ENCODE assay signal across 29 cellular contexts in genomic region chr15:95278532-95279265, GRCh38.
DNase-seq lines count a peak whose midpoint lies in the region; ATAC-seq and TF ChIP-seq lines count a peak whose summit lies in the region.
"Had no signal": no experiment of that assay in that cellular context is flagged by ENCODE, and none has a peak within 500 bp of the region (broad histone marks: within the 10 kb centered on the region; RNA-seq: fewer than 3 reads in every experiment).

No MANE protein-coding gene starts in this region.

- DNase-seq in heart right ventricle = no peak
- DNase-seq in right atrium auricular region (ENCODE audit: low spot score) = no peak
- peak; percentile 67 for DNase-seq in fibroblast of peridontal ligament (ENCODE audit: extremely low read depth)
- DNase-seq in vagina (ENCODE audit: extremely low spot score in 2 of 2) = no peak
- no peak for DNase-seq in NCI-H2029 (lab: John Stamatoyannopoulos, UW)
- DNase-seq in ecto neural progenitor cell (ENCODE audit: low spot score) = no peak
- DNase-seq in activated T-cell treated with anti-CD3 and anti-CD28 coated beads, Interleukin-2, amount 50 U/mL, for 72 hours = no peak
- DNase-seq: activated CD4-positive, alpha-beta T cell treated with anti-CD3 and anti-CD28 coated beads for 1 hour; activated CD8-positive, alpha-beta T cell treated with anti-CD3 and anti-CD28 coated beads for 36 hours; activated gamma-delta T cell; activated T-cell treated with anti-CD3 and anti-CD28 coated beads for 4 hours; CD4-positive, alpha-beta T cell; effector memory CD4-positive, alpha-beta T cell; head of caudate nucleus; mesenchymal stem cell; naive thymus-derived CD4-positive, alpha-beta T cell; NCI-H1092 treated with DMSO at 0.1 percent for 48 hours; NCI-H2081 treated with DMSO at 0.1 percent for 48 hours; PC-3; retina; SIG-M5; stimulated activated CD4-positive, alpha-beta T cell treated with anti-CD3 and anti-CD28 coated beads, Interleukin-12 subunit alpha, Interleukin-12 subunit beta, amount 100 ng/mL, for 4 hours; stimulated activated CD4-positive, alpha-beta T cell treated with anti-CD3 and anti-CD28 coated beads, Interleukin-4, amount 100 ng/mL, for 24 hours; stimulated activated naive B cell treated with anti-CD40 and anti-IgM and Interleukin-4, amounts not matched to agents 10 μg/mL and 1 μg/mL and 100 μg/mL, for 72 hours; T-cell; trophoblast cell had no signal

- H3K36me3 Mint-ChIP-seq in activated T-cell treated with anti-CD3 and anti-CD28 coated beads, Interleukin-2, amount 50 U/mL, for 72 hours (ENCODE audit: insufficient read depth in 2 of 2) = no peaks in the 10 kb centered on the region
- H3K36me3 Mint-ChIP-seq: brain; stimulated activated naive B cell treated with anti-CD40 and anti-IgM and Interleukin-4, amounts not matched to agents 10 μg/mL and 1 μg/mL and 100 μg/mL, for 72 hours; T-cell had no signal

- H3K9ac ChIP-seq in rectal smooth muscle tissue (ENCODE audit: low read length) = no peak overlapping the region

- H3K4me3 ChIP-seq in heart right ventricle = no peak overlapping the region
- no peak overlapping the region for H3K4me3 ChIP-seq in right atrium auricular region
- H3K4me3 ChIP-seq in rectal smooth muscle tissue (ENCODE audit: low read length) = no peak overlapping the region
- H3K4me3 ChIP-seq in vagina = no peak overlapping the region

- H3K27ac Mint-ChIP-seq in activated T-cell treated with anti-CD3 and anti-CD28 coated beads, Interleukin-2, amount 50 U/mL, for 72 hours = no peak overlapping the region
- H3K27ac Mint-ChIP-seq: activated CD8-positive, alpha-beta T cell treated with anti-CD3 and anti-CD28 coated beads for 36 hours; CD4-positive, alpha-beta T cell; naive thymus-derived CD4-positive, alpha-beta T cell; stimulated activated naive B cell treated with anti-CD40 and anti-IgM and Interleukin-4, amounts not matched to agents 10 μg/mL and 1 μg/mL and 100 μg/mL, for 72 hours; T-cell had no signal

- no peaks in the 10 kb centered on the region for H3K36me3 ChIP-seq in heart right ventricle
- H3K36me3 ChIP-seq in right atrium auricular region = no peaks in the 10 kb centered on the region
- no peaks in the 10 kb centered on the region for H3K36me3 ChIP-seq in rectal smooth muscle tissue (ENCODE audit: control insufficient read depth, insufficient read depth, low read length)
- no peaks in the 10 kb centered on the region for H3K36me3 ChIP-seq in vagina

- H3K4me3 Mint-ChIP-seq in activated T-cell treated with anti-CD3 and anti-CD28 coated beads, Interleukin-2, amount 50 U/mL, for 72 hours = no peak overlapping the region
- H3K4me3 Mint-ChIP-seq: activated CD8-positive, alpha-beta T cell treated with anti-CD3 and anti-CD28 coated beads for 36 hours; brain; CD4-positive, alpha-beta T cell; naive thymus-derived CD4-positive, alpha-beta T cell; stimulated activated naive B cell treated with anti-CD40 and anti-IgM and Interleukin-4, amounts not matched to agents 10 μg/mL and 1 μg/mL and 100 μg/mL, for 72 hours; T-cell had no signal

- peak in 5 of 8 donors; percentile 23 to 74 (median 56) for ATAC-seq in heart right ventricle
- ATAC-seq in activated T-cell treated with anti-CD3 and anti-CD28 coated beads, Interleukin-2, amount 50 U/mL, for 72 hours (replicated peaks in 1 of 2) = no peak
- ATAC-seq: activated CD8-positive, alpha-beta T cell treated with anti-CD3 and anti-CD28 coated beads for 36 hours; esophagus mucosa; naive thymus-derived CD4-positive, alpha-beta T cell; PC-3; stimulated activated naive B cell treated with anti-CD40 and anti-IgM and Interleukin-4, amounts not matched to agents 10 μg/mL and 1 μg/mL and 100 μg/mL, for 72 hours; T-cell had no signal

- no peak for TF ChIP-seq CTCF in heart right ventricle (IDR thresholded peaks at IDR 0.05)
- no peak for TF ChIP-seq CTCF in right atrium auricular region (IDR thresholded peaks at IDR 0.05)
- TF ChIP-seq CTCF in vagina (IDR thresholded peaks at IDR 0.05) = no peak

- no peaks in the 10 kb centered on the region for H3K4me1 Mint-ChIP-seq in activated T-cell treated with anti-CD3 and anti-CD28 coated beads, Interleukin-2, amount 50 U/mL, for 72 hours (ENCODE audit: low read depth)
- H3K4me1 Mint-ChIP-seq: stimulated activated naive B cell treated with anti-CD40 and anti-IgM and Interleukin-4, amounts not matched to agents 10 μg/mL and 1 μg/mL and 100 μg/mL, for 72 hours; T-cell had no signal

- intact Hi-C loops in heart right ventricle (cut with DNase I) (loop anchor here in 1 of 10 donors (10.0 kb wide), 1 partner anchor 566 kb away; no protein-coding TSS in a partner anchor), vagina (cut with DNase I) (no loop called here)

- peaks cover 51% of the 10 kb centered on the region for H3K27me3 Mint-ChIP-seq in activated T-cell treated with anti-CD3 and anti-CD28 coated beads, Interleukin-2, amount 50 U/mL, for 72 hours (ENCODE audit: low read depth)

- no peak for TF ChIP-seq POLR2A in vagina (IDR thresholded peaks at IDR 0.05)

- H3K9me3 Mint-ChIP-seq in activated T-cell treated with anti-CD3 and anti-CD28 coated beads, Interleukin-2, amount 50 U/mL, for 72 hours = peaks cover 0 to 2% of the 10 kb centered on the region in 2 donors
- H3K9me3 Mint-ChIP-seq: activated CD8-positive, alpha-beta T cell treated with anti-CD3 and anti-CD28 coated beads for 36 hours; CD4-positive, alpha-beta T cell; stimulated activated naive B cell treated with anti-CD40 and anti-IgM and Interleukin-4, amounts not matched to agents 10 μg/mL and 1 μg/mL and 100 μg/mL, for 72 hours; T-cell had no signal

- H3K27ac ChIP-seq in heart right ventricle (peak overlapping the region in 9 of 10 donors; percentile 3 to 66 (median 50)), right atrium auricular region (peak overlapping the region in 1 of 2 donors; percentile 50), rectal smooth muscle tissue (ENCODE audit: low read depth, low read length) (peak overlapping the region; percentile 46), vagina (peak overlapping the region; percentile 82)

- H3K4me1 ChIP-seq in heart right ventricle (peaks cover 0 to 20% (median 0%) of the 10 kb centered on the region in 9 donors), right atrium auricular region (no peaks in the 10 kb centered on the region), rectal smooth muscle tissue (ENCODE audit: control insufficient read depth, insufficient read depth, low read length) (peaks cover 6% of the 10 kb centered on the region), vagina (peaks cover 7% of the 10 kb centered on the region)

- no peaks in the 10 kb centered on the region for H3K9me3 ChIP-seq in heart right ventricle
- no peaks in the 10 kb centered on the region for H3K9me3 ChIP-seq in right atrium auricular region
- no peaks in the 10 kb centered on the region for H3K9me3 ChIP-seq in vagina

- H3K27me3 ChIP-seq in heart right ventricle = peaks cover 0 to 4% (median 0%) of the 10 kb centered on the region in 7 donors
- no peaks in the 10 kb centered on the region for H3K27me3 ChIP-seq in right atrium auricular region
- no peaks in the 10 kb centered on the region for H3K27me3 ChIP-seq in rectal smooth muscle tissue (ENCODE audit: control insufficient read depth, insufficient read depth, low read length)
- H3K27me3 ChIP-seq in vagina = no peaks in the 10 kb centered on the region

- 73 to 75% methylated on average over 6 of the region's 6 CpGs for WGBS in heart right ventricle, 2 donors

Comparison
In these comparisons a context has a peak if more than half of its experiments do, and no peak if none do; other contexts are left out.
1. ATAC-seq: peak in heart right ventricle (5 of 8); none in activated T-cell treated with anti-CD3 and anti-CD28 coated beads, Interleukin-2, amount 50 U/mL, for 72 hours (0 of 2).